2 cellular contexts compared by ENCODE assay signal in the genomic region with DNA sequence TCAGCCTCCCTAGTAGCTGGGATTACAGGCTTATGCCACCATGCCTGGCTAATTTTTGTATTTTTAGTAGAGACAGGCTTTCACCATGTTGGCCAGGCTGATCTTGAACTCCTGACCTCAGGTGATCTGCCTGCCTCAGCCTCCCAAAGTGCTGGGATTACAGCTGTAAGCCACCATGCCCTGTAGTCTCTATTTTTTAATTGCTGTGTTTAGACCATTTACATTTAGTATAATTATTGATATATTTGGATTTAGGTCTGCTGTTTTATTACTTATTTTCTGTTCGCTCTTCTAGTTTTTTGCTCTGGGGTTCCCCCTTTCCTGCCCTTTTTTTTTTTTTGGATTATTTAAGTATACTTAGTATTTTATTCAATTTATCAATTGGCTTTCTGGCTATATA. TPM values are rescaled to one million over a fixed set of nuclear protein-coding genes. Genes with fewer than 3 reads are reported as not detected.
"Had no signal": no experiment of that assay in that cellular context is flagged by ENCODE, and none has a peak within 500 bp of the region (broad histone marks: within the 10 kb centered on the region; RNA-seq: fewer than 3 reads in every experiment).

No MANE protein-coding gene starts in this region.

RNA-seq across cellular contexts. Expression of gene PTPN3, which starts 46.8 kb away (rescaled TPM):
- polyA plus RNA-seq: immature natural killer cell; naive thymus-derived CD4-positive, alpha-beta T cell had no signal
